Comparison of ENCODE assay signal across 24 cellular contexts in the genomic region with DNA sequence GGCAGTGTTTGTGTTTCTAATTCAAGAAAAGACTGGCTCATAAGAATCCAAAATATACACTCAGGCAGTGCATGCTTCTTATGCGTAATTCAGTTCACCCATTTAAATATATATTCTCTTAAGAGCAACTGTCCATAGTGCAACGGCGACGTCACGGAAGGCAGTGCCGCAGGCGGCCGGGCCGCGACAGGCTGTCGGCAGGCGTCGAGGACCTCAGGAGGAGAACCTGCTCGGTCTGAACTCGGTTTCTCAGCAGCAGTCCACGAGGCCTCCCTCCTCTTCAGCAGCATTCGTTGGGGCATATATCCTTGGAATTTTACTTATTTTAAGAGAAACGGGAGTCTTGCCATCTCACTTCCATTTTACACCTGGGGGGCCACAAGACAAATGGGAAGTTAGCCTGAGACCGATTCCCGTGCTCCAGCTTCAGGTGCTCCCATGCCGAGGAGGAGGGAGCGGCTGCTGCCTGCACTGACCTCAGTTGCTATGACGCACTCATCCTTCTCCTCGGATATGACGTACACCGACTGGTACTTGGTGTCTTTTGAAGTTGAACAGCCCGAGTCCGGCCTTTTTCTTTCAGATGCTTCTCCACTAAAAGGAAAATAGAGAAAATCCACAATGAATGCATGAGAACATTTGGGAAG.
"Had no signal": no experiment of that assay in that cellular context is flagged by ENCODE, and none has a peak within 500 bp of the region (broad histone marks: within the 10 kb centered on the region; RNA-seq: fewer than 3 reads in every experiment).

No MANE protein-coding gene starts in this region.

- H2AFZ ChIP-seq: parathyroid adenoma had no signal

- H3K27ac Mint-ChIP-seq: activated B cell treated with CpG ODN at 0.5 μM for 24 hours; activated CD8-positive, alpha-beta T cell treated with anti-CD3 and anti-CD28 coated beads for 36 hours; activated naive CD4-positive, alpha-beta T cell treated with anti-CD3 and anti-CD28 coated beads, Interleukin-2, amount 10 ng/mL, durations not matched to agents 7 days and 5 days; activated naive CD8-positive, alpha-beta T cell treated with anti-CD3 and anti-CD28 coated beads, Interleukin-2, amount 10 ng/mL, durations not matched to agents 7 days and 5 days; effector memory CD8-positive, alpha-beta T cell; memory B cell; nephron; stimulated activated naive CD8-positive, alpha-beta T cell treated with anti-CD3 and anti-CD28 coated beads, Interleukin-15, Interleukin-2, amounts not matched to agents 100 ng/mL and 50 ng/mL, for 24 hours; T-helper 2 cell treated with Interferon-gamma antibody and Interleukin-4, amounts not matched to agents 5 μg/mL and 100 μg/mL, for 36 hours; type B pancreatic cell had no signal

- H3K36me3 ChIP-seq: brain microvascular endothelial cell, gastrocnemius medialis had no signal

- DNase-seq: activated B cell treated with CpG ODN at 0.5 μM for 24 hours; activated CD4-positive, alpha-beta T cell treated with anti-CD3 and anti-CD28 coated beads, Interleukin-2, amount 50 U/mL, for 1 hour; activated CD8-positive, alpha-beta T cell treated with anti-CD3 and anti-CD28 coated beads for 36 hours; activated naive CD4-positive, alpha-beta T cell treated with anti-CD3 and anti-CD28 coated beads, Interleukin-2, amount 10 ng/mL, durations not matched to agents 7 days and 5 days; activated T-cell treated with anti-CD3 and anti-CD28 coated beads, Interleukin-2, amount 50 U/mL, for 48 hours; brain microvascular endothelial cell; cortex of kidney; effector memory CD8-positive, alpha-beta T cell; erythroblast; gastrocnemius medialis; hippocampal formation; stimulated activated CD4-positive, alpha-beta T cell treated with anti-CD3 and anti-CD28 coated beads, Interleukin-12 subunit alpha, Interleukin-12 subunit beta, amount 100 ng/mL, for 4 hours; stimulated activated CD4-positive, alpha-beta T cell treated with anti-CD3 and anti-CD28 coated beads, Interleukin-4, amount 100 ng/mL, for 1 hour; substantia nigra; T-helper 1 cell had no signal

- H3K79me2 ChIP-seq: parathyroid adenoma had no signal

- H3K9me3 Mint-ChIP-seq: activated B cell treated with CpG ODN at 0.5 μM for 24 hours; activated CD8-positive, alpha-beta T cell treated with anti-CD3 and anti-CD28 coated beads for 36 hours; activated naive CD4-positive, alpha-beta T cell treated with anti-CD3 and anti-CD28 coated beads, Interleukin-2, amount 10 ng/mL, durations not matched to agents 7 days and 5 days; activated naive CD8-positive, alpha-beta T cell treated with anti-CD3 and anti-CD28 coated beads, Interleukin-2, amount 10 ng/mL, durations not matched to agents 7 days and 5 days; effector memory CD8-positive, alpha-beta T cell; memory B cell; nephron; stimulated activated naive CD8-positive, alpha-beta T cell treated with anti-CD3 and anti-CD28 coated beads, Interleukin-15, Interleukin-2, amounts not matched to agents 100 ng/mL and 50 ng/mL, for 24 hours; T-helper 2 cell treated with Interferon-gamma antibody and Interleukin-4, amounts not matched to agents 5 μg/mL and 100 μg/mL, for 36 hours had no signal

- H3K27ac ChIP-seq: brain microvascular endothelial cell, gastrocnemius medialis, parathyroid adenoma had no signal

- H3K4me3 ChIP-seq: gastrocnemius medialis had no signal

- H3K27me3 ChIP-seq: gastrocnemius medialis had no signal

- H3K9me3 ChIP-seq: gastrocnemius medialis had no signal

- H3K4me3 Mint-ChIP-seq: activated B cell treated with CpG ODN at 0.5 μM for 24 hours; activated CD8-positive, alpha-beta T cell treated with anti-CD3 and anti-CD28 coated beads for 36 hours; activated naive CD4-positive, alpha-beta T cell treated with anti-CD3 and anti-CD28 coated beads, Interleukin-2, amount 10 ng/mL, durations not matched to agents 7 days and 5 days; activated naive CD8-positive, alpha-beta T cell treated with anti-CD3 and anti-CD28 coated beads, Interleukin-2, amount 10 ng/mL, durations not matched to agents 7 days and 5 days; effector memory CD8-positive, alpha-beta T cell; memory B cell; nephron; stimulated activated naive CD8-positive, alpha-beta T cell treated with anti-CD3 and anti-CD28 coated beads, Interleukin-15, Interleukin-2, amounts not matched to agents 100 ng/mL and 50 ng/mL, for 24 hours; T-helper 2 cell treated with Interferon-gamma antibody and Interleukin-4, amounts not matched to agents 5 μg/mL and 100 μg/mL, for 36 hours; type B pancreatic cell had no signal

- H3K27me3 Mint-ChIP-seq: activated CD8-positive, alpha-beta T cell treated with anti-CD3 and anti-CD28 coated beads for 36 hours; activated naive CD8-positive, alpha-beta T cell treated with anti-CD3 and anti-CD28 coated beads, Interleukin-2, amount 10 ng/mL, durations not matched to agents 7 days and 5 days had no signal

- ATAC-seq: activated CD8-positive, alpha-beta T cell treated with anti-CD3 and anti-CD28 coated beads for 36 hours; effector memory CD8-positive, alpha-beta T cell; gastrocnemius medialis; left colon; right cardiac atrium had no signal

- H3K36me3 Mint-ChIP-seq: activated naive CD4-positive, alpha-beta T cell treated with anti-CD3 and anti-CD28 coated beads, Interleukin-2, amount 10 ng/mL, durations not matched to agents 7 days and 5 days; memory B cell; type B pancreatic cell had no signal
